Comparison of ENCODE assay signal across 28 cellular contexts in genomic region chr10:90062786-90063185, GRCh38.
"Had no signal": no experiment of that assay in that cellular context is flagged by ENCODE, and none has a peak within 500 bp of the region (broad histone marks: within the 10 kb centered on the region; RNA-seq: fewer than 3 reads in every experiment).

No MANE protein-coding gene starts in this region.

- H3K9me3 ChIP-seq: body of pancreas, gastrocnemius medialis, ovary, prostate gland, right atrium auricular region, thyroid gland, upper lobe of right lung had no signal

- H3K27me3 ChIP-seq: body of pancreas, gastrocnemius medialis, ovary, right atrium auricular region, thyroid gland, upper lobe of right lung had no signal

- FAIRE-seq: endometrium, islet of Langerhans had no signal

- H3K27ac Mint-ChIP-seq: activated naive CD8-positive, alpha-beta T cell; activated T-cell treated with anti-CD3 and anti-CD28 coated beads, Interleukin-2, amount 50 U/mL, for 24 hours; activated T-helper 2 cell treated with anti-CD3 and anti-CD28 coated beads, Interferon-gamma antibody, Interleukin-2, Interleukin-4, amounts not matched to agents 10 μg/mL and 5 μg/mL and 100 μg/mL, durations not matched to agents 14 hours and 24 hours and 36 hours; dendritic cell treated with granulocyte-macrophage colony-stimulating factor and Interleukin-4, amounts not matched to agents 40 ng/mL and 50 ng/mL, for 4 days; natural killer cell treated with Interleukin-12 subunit alpha and Interleukin-12 subunit beta and Interleukin-15 and Interleukin-18, amount 100 ng/mL, for 72 hours; WTC11 had no signal

- H3K9me3 Mint-ChIP-seq: activated T-cell treated with anti-CD3 and anti-CD28 coated beads, Interleukin-2, amount 50 U/mL, for 24 hours; activated T-helper 2 cell treated with anti-CD3 and anti-CD28 coated beads, Interferon-gamma antibody, Interleukin-2, Interleukin-4, amounts not matched to agents 10 μg/mL and 5 μg/mL and 100 μg/mL, durations not matched to agents 14 hours and 24 hours and 36 hours; dendritic cell treated with granulocyte-macrophage colony-stimulating factor and Interleukin-4, amounts not matched to agents 40 ng/mL and 50 ng/mL, for 4 days; natural killer cell treated with Interleukin-12 subunit alpha and Interleukin-12 subunit beta and Interleukin-15 and Interleukin-18, amount 100 ng/mL, for 72 hours had no signal

- H3K4me1 Mint-ChIP-seq: WTC11 had no signal

- H3K36me3 ChIP-seq: gastrocnemius medialis, ovary, prostate gland, right atrium auricular region, thyroid gland, upper lobe of right lung had no signal

- H3K27me3 Mint-ChIP-seq: activated naive CD8-positive, alpha-beta T cell; activated T-cell treated with anti-CD3 and anti-CD28 coated beads, Interleukin-2, amount 50 U/mL, for 24 hours; dendritic cell treated with granulocyte-macrophage colony-stimulating factor and Interleukin-4, amounts not matched to agents 40 ng/mL and 50 ng/mL, for 4 days; natural killer cell treated with Interleukin-12 subunit alpha and Interleukin-12 subunit beta and Interleukin-15 and Interleukin-18, amount 100 ng/mL, for 72 hours had no signal

- H3K36me3 Mint-ChIP-seq: activated naive CD8-positive, alpha-beta T cell; natural killer cell treated with Interleukin-12 subunit alpha and Interleukin-12 subunit beta and Interleukin-15 and Interleukin-18, amount 100 ng/mL, for 72 hours; WTC11 had no signal

- H3K4me3 Mint-ChIP-seq: activated naive CD8-positive, alpha-beta T cell; activated T-cell treated with anti-CD3 and anti-CD28 coated beads, Interleukin-2, amount 50 U/mL, for 24 hours; dendritic cell treated with granulocyte-macrophage colony-stimulating factor and Interleukin-4, amounts not matched to agents 40 ng/mL and 50 ng/mL, for 4 days; natural killer cell treated with Interleukin-12 subunit alpha and Interleukin-12 subunit beta and Interleukin-15 and Interleukin-18, amount 100 ng/mL, for 72 hours; WTC11 had no signal

- H3K4me3 ChIP-seq: body of pancreas, gastrocnemius medialis, ovary, prostate gland, right atrium auricular region, skin epidermis, thyroid gland, upper lobe of right lung had no signal

- DNase-seq: activated CD8-positive, alpha-beta memory T cell treated with anti-CD3 and anti-CD28 coated beads for 24 hours; activated CD8-positive, alpha-beta memory T cell treated with anti-CD3 and anti-CD28 coated beads, Interleukin-2, amount 50 U/mL, for 4 hours; activated naive CD4-positive, alpha-beta T cell; activated T-cell treated with anti-CD3 and anti-CD28 coated beads, Interleukin-2, amount 50 U/mL, for 24 hours; amniotic stem cell; body of pancreas; effector CD4-positive, alpha-beta T cell; erythroblast; gastrocnemius medialis; hippocampal formation; left cardiac atrium; ovary; stimulated activated CD4-positive, alpha-beta T cell treated with anti-CD3 and anti-CD28 coated beads, Interleukin-2, amount 100 ng/mL, for 24 hours; stimulated activated CD8-positive, alpha-beta memory T cell treated with anti-CD3 and anti-CD28 coated beads, Interleukin-4, amount 100 ng/mL, for 48 hours; stimulated activated naive CD4-positive, alpha-beta T cell treated with Interleukin-2 at 50 U/mL for 16 hours; T-helper 9 cell; thyroid gland; upper lobe of right lung had no signal
